ENCODE assay signal across 8 cellular contexts in genomic region chr2:158191569-158191968, GRCh38.
DNase-seq lines count a peak whose midpoint lies in the region; ATAC-seq and TF ChIP-seq lines count a peak whose summit lies in the region.

No MANE protein-coding gene starts in this region.

- peak overlapping the region; percentile 48 for H3K4me2 ChIP-seq in DOHH2 (ENCODE audit: low read length)

- intact Hi-C loops in testis (cut with DNase I; ENCODE audit: low total_unique reads) = no loop called here

- no peaks in the 10 kb centered on the region for H4K20me1 ChIP-seq in DOHH2 (ENCODE audit: control insufficient read depth, insufficient read depth, low read depth, low read length)

- peak; percentile 32 for ATAC-seq in GM19467 (IDR thresholded peaks at IDR 0.05; ENCODE audit: unreplicated experiment)
- peak; percentile 19 for ATAC-seq in HG03457 (IDR thresholded peaks at IDR 0.05; ENCODE audit: unreplicated experiment)

- H3K9me2 ChIP-seq in DOHH2 (replicated peaks; ENCODE audit: control insufficient read depth, low read length) = no peaks in the 10 kb centered on the region

- H3K36me3 ChIP-seq in DOHH2 (ENCODE audit: control insufficient read depth, low read length) = no peaks in the 10 kb centered on the region
- H3K36me3 ChIP-seq in testis (ENCODE audit: low read depth, missing control alignments) = no peaks in the 10 kb centered on the region

- H3K4me3 ChIP-seq in DOHH2 (ENCODE audit: low read length) (peak overlapping the region; percentile 26), fibroblast of the aortic adventitia (ENCODE audit: low read depth, low read length) (no peak overlapping the region), testis (peak overlapping the region in 1 of 2 donors; percentile 4)

- H3K27me3 ChIP-seq in DOHH2 (ENCODE audit: control insufficient read depth, low read length) (no peaks in the 10 kb centered on the region), testis (no peaks in the 10 kb centered on the region)

- no peak for TF ChIP-seq POLR2A in testis (IDR thresholded peaks at IDR 0.05)

- DNase-seq in fibroblast of the aortic adventitia (ENCODE audit: low read depth) = peak; percentile 6
- DNase-seq in testis = no peak
- no peak for DNase-seq in SHP77 (lab: John Stamatoyannopoulos, UW)
- DNase-seq in NOMO-1 (lab: John Stamatoyannopoulos, UW; ENCODE audit: unreplicated experiment in 2 of 2) = no peak
- DNase-seq in NCI-H2196 (lab: John Stamatoyannopoulos, UW; ENCODE audit: unreplicated experiment) = no peak

- WGBS in testis, 2 donors = 37 to 49% methylated on average over 2 of the region's 2 CpGs

- TF ChIP-seq CTCF in DOHH2 (IDR thresholded peaks at IDR 0.05; ENCODE audit: low read depth, low read length, poor library complexity, severe bottlenecking) (no peak), fibroblast of the aortic adventitia (IDR thresholded peaks at IDR 0.05; ENCODE audit: insufficient read depth, low read length) (no peak), testis (IDR thresholded peaks at IDR 0.05) (no peak)

- H3K27ac ChIP-seq in DOHH2 (ENCODE audit: low read depth, low read length) (peak overlapping the region; percentile 65), testis (peak overlapping the region in 1 of 2 donors; percentile 75)

- peaks cover 35% of the 10 kb centered on the region for H3K4me1 ChIP-seq in DOHH2 (ENCODE audit: control insufficient read depth, low read length)
- H3K4me1 ChIP-seq in testis = no peaks in the 10 kb centered on the region

- no peaks in the 10 kb centered on the region for H3K9me3 ChIP-seq in DOHH2 (ENCODE audit: control insufficient read depth, insufficient read depth, low read length)
- H3K9me3 ChIP-seq in testis = no peaks in the 10 kb centered on the region

- H3F3A ChIP-seq in DOHH2 (ENCODE audit: control insufficient read depth, insufficient read depth) = peaks cover 12% of the 10 kb centered on the region

- no peaks in the 10 kb centered on the region for H3K79me2 ChIP-seq in DOHH2 (ENCODE audit: control insufficient read depth, low read length)
